ENCODE assay signal across 34 cellular contexts in genomic region chr2:98809116-98809515, GRCh38.
"Had no signal": no experiment of that assay in that cellular context is flagged by ENCODE, and none has a peak within 500 bp of the region (broad histone marks: within the 10 kb centered on the region; RNA-seq: fewer than 3 reads in every experiment).

No MANE protein-coding gene starts in this region.

- H3K27me3 ChIP-seq: cardiac muscle cell, Peyer's patch had no signal

- DNase-seq: activated CD4-positive, alpha-beta T cell treated with anti-CD3 and anti-CD28 coated beads, Interleukin-2, amount 10 ng/mL, durations not matched to agents 24 days and 14 days; activated CD4-positive, alpha-beta T cell treated with anti-CD3 and anti-CD28 coated beads, Interleukin-2, amount 50 U/mL, for 4 hours; activated CD8-positive, alpha-beta memory T cell treated with anti-CD3 and anti-CD28 coated beads, Interleukin-2, amount 50 U/mL, for 4 hours; activated CD8-positive, alpha-beta T cell treated with anti-CD3 and anti-CD28 coated beads for 36 hours; activated effector memory CD4-positive, alpha-beta T cell treated with Interleukin-2 at 50 U/mL for 16 hours; activated naive CD4-positive, alpha-beta T cell treated with anti-CD3 and anti-CD28 coated beads, Interleukin-2, amount 10 ng/mL, durations not matched to agents 7 days and 5 days; activated naive CD8-positive, alpha-beta T cell treated with anti-CD3 and anti-CD28 coated beads for 36 hours; activated T-cell treated with anti-CD3 and anti-CD28 coated beads, Interleukin-2, amount 50 U/mL, for 48 hours; amniotic stem cell; aorta; brain microvascular endothelial cell; KG1; MM.1S; MV-4-11; NCI-H1092 treated with DMSO at 0.1 percent for 48 hours; NCI-H1417; NCI-H146; NCI-H187; NCI-H2029 treated with DMSO at 0.1 percent for 48 hours; NCI-H2107; NCI-H2171; NCI-H510A; NCI-H526; NCI-H748 treated with DMSO at 0.1 percent for 48 hours; NK-92 treated with Interleukin-12 subunit alpha and Interleukin-12 subunit beta, amount 100 ng/mL, for 24 hours; PC-3; Peyer's patch; RPMI8226; SW 1271; T-helper 1 cell; T-helper 2 cell; T-helper 9 cell; WERI-Rb-1 had no signal

- H3K9me3 ChIP-seq: Peyer's patch had no signal

- H3K36me3 ChIP-seq: brain microvascular endothelial cell, cardiac muscle cell, Peyer's patch, WERI-Rb-1 had no signal

- H3K27ac ChIP-seq: brain microvascular endothelial cell, cardiac muscle cell, Peyer's patch, WERI-Rb-1 had no signal

- H3K4me3 ChIP-seq: cardiac muscle cell, Peyer's patch had no signal

- ATAC-seq: activated CD8-positive, alpha-beta T cell treated with anti-CD3 and anti-CD28 coated beads for 36 hours; PC-3 had no signal
